12 cellular contexts compared by ENCODE assay signal in genomic region chr9:128887914-128888350, GRCh38. TPM values are rescaled to one million over a fixed set of nuclear protein-coding genes. Genes with fewer than 3 reads are reported as not detected.
A peak's percentile ranks its signal among the peaks of the same experiment; 100 is the strongest.
DNase-seq lines count a peak whose midpoint lies in the region; ATAC-seq and TF ChIP-seq lines count a peak whose summit lies in the region.
"Had no signal": no experiment of that assay in that cellular context is flagged by ENCODE, and none has a peak within 500 bp of the region (broad histone marks: within the 10 kb centered on the region; RNA-seq: fewer than 3 reads in every experiment).

No MANE protein-coding gene starts in this region.

- H3K9me1 ChIP-seq in IMR-90 (ENCODE audit: insufficient read depth, low read length) = peaks cover 43% of the 10 kb centered on the region

- H3K4me1 ChIP-seq in IMR-90 (ENCODE audit: control insufficient read depth, insufficient read depth, low read length) = peaks cover 31% of the 10 kb centered on the region

- H3K4me2 ChIP-seq in IMR-90 (ENCODE audit: low read depth, low read length) = peak overlapping the region; percentile 31; the same call in 1 of the 2 replicates

- peak overlapping the region; percentile 45; the same call in 1 of the 2 replicates for H2AK5ac ChIP-seq in IMR-90 (ENCODE audit: low read depth, low read length)

- H3K4me3 ChIP-seq in IMR-90 (ENCODE audit: insufficient read depth, low read depth, low read length) (no peak overlapping the region), astrocyte of the spinal cord (ENCODE audit: low read depth, low read length) (no peak overlapping the region)

- peak overlapping the region; percentile 38; the same call in 1 of the 2 replicates for H2BK120ac ChIP-seq in IMR-90 (ENCODE audit: low read depth, low read length)

- peaks cover 31 to 87% of the 10 kb centered on the region in 2 experiments for H3K79me1 ChIP-seq in IMR-90 (ENCODE audit: low read depth in 1 of 2, low read length in 2 of 2)

- H4K8ac ChIP-seq in IMR-90 (ENCODE audit: low read depth in 2 of 2, low read length in 2 of 2) = peak overlapping the region; percentile 13 to 39; a peak in 2 of 4 replicates

- DNase-seq in IMR-90 (no peak), astrocyte of the spinal cord (ENCODE audit: low read depth, low spot score) (peak; percentile 83), iPS-NIHi11 (ENCODE audit: low spot score) (peak; percentile 57), substantia nigra (lab: John Stamatoyannopoulos, UW) (no peak), GM03348 (ENCODE audit: low spot score) (no peak)
- DNase-seq: activated CD4-positive, CD25-positive, alpha-beta regulatory T cell; activated naive CD8-positive, alpha-beta T cell treated with anti-CD3 and anti-CD28 coated beads for 36 hours; DMS53; NCI-H187 had no signal

- H2BK20ac ChIP-seq in IMR-90 (ENCODE audit: low read depth, low read length) = peak overlapping the region; percentile 23; the same call in 1 of the 2 replicates

- no peak; the same call in 1 of the 2 replicates for ATAC-seq in IMR-90 (ENCODE audit: low read depth)
- ATAC-seq in GM18519 (IDR thresholded peaks at IDR 0.05; ENCODE audit: low FRiP score, unreplicated experiment) = no peak
- ATAC-seq in HG02763 (IDR thresholded peaks at IDR 0.05; ENCODE audit: unreplicated experiment) = no peak

- H2AFZ ChIP-seq in IMR-90 (replicated peaks; ENCODE audit: low read length, poor library complexity) = peak overlapping the region; percentile 16

- no peak for TF ChIP-seq POLR2A in IMR-90 (IDR thresholded peaks at IDR 0.05; ENCODE audit: low read depth, low read length)

- dilution Hi-C loops in IMR-90 (cut with HindIII; ENCODE audit: low sequenced_read_pairs, unreplicated experiment) = no loop called here

- H3K9me3 ChIP-seq in IMR-90 (ENCODE audit: control insufficient read depth, insufficient read depth, low read length) = no peaks in the 10 kb centered on the region

- peaks cover 45% of the 10 kb centered on the region for H3K36me3 ChIP-seq in IMR-90 (ENCODE audit: control insufficient read depth, insufficient read depth, low read length)

- H4K91ac ChIP-seq in IMR-90 (ENCODE audit: insufficient read depth, low read depth, low read length) = peak overlapping the region; percentile 71

- CTCF ChIA-PET in IMR-90 (lab: Yijun Ruan, JAX) = interaction anchor here (1.0 kb wide), 1 partner anchor 40 kb away, joined by 4 read pairs; no protein-coding TSS in a partner anchor

- in situ Hi-C loops in IMR-90 (cut with MboI; ENCODE audit: low sequenced_read_pairs) (no loop called here), astrocyte of the spinal cord (cut with HindIII; ENCODE audit: low sequenced_read_pairs) (no loop called here)

- H4K5ac ChIP-seq in IMR-90 (ENCODE audit: low read depth, low read length) = no peak overlapping the region

- peak overlapping the region; percentile 38 for H3K27ac ChIP-seq in IMR-90 (ENCODE audit: insufficient read depth, low read length)
- H3K27ac ChIP-seq in substantia nigra (ENCODE audit: low read depth, low read length, poor library complexity, severe bottlenecking) = peak overlapping the region; percentile 47
- H3K27ac ChIP-seq: HL-60 had no signal

- no peaks in the 10 kb centered on the region for H3K27me3 ChIP-seq in IMR-90 (ENCODE audit: control insufficient read depth, insufficient read depth, low read length)

- no peak for TF ChIP-seq CTCF in IMR-90 (conservative IDR thresholded peaks at IDR 0.05; ENCODE audit: low read depth, low read length)
- TF ChIP-seq CTCF in astrocyte of the spinal cord (IDR thresholded peaks at IDR 0.05; ENCODE audit: low read depth, low read length) = no peak

- no CpG with 5 or more reads among the region's 9 CpGs for WGBS in IMR-90 (ENCODE audit: extremely low coverage in 2 of 2, insufficient read length in 1 of 2), 2 experiments

- no peak overlapping the region for H3K56ac ChIP-seq in IMR-90 (ENCODE audit: extremely low read depth, insufficient read depth, low read length)

- 0 out of 3 replicates have a peak overlapping the region, but pooled peaks have one; percentile 24 for H2BK15ac ChIP-seq in IMR-90 (ENCODE audit: low read depth, low read length)

- peak overlapping the region; percentile 91 for H2AK9ac ChIP-seq in IMR-90 (replicated peaks; ENCODE audit: low read depth, low read length, poor library complexity)

- H2BK5ac ChIP-seq in IMR-90 (ENCODE audit: low read depth, low read length, poor library complexity, severe bottlenecking) = peak overlapping the region; percentile 41

- intact Hi-C loops in IMR-90 (cut with micrococcal nuclease) = no loop called here

- H3K9ac ChIP-seq in IMR-90 (ENCODE audit: low read depth, low read length) = peak overlapping the region; percentile 1; the same call in 1 of the 2 replicates

- H3K14ac ChIP-seq in IMR-90 (replicated peaks; ENCODE audit: low read depth, low read length) = peak overlapping the region; percentile 59; the same call in 1 of the 2 replicates

- POLR2A ChIA-PET in IMR-90 (lab: Charles Lee; ENCODE audit: unreplicated experiment) = interaction anchor here (0.6 kb wide), 1 partner anchor 418 kb away, joined by 4 read pairs; no protein-coding TSS in a partner anchor

- BruUV-seq in IMR-90 (replicated peaks; lab: Mats Ljungman, UMichigan) = no TSS peak

- peaks cover 46% of the 10 kb centered on the region for H4K20me1 ChIP-seq in IMR-90 (ENCODE audit: insufficient read depth, low read length)

- H3K18ac ChIP-seq in IMR-90 (ENCODE audit: low read depth, low read length) = 0 out of 2 replicates have a peak overlapping the region, but pooled peaks have one; percentile 12

- peak overlapping the region; percentile 82; the same call in 1 of the 2 replicates for H3K23ac ChIP-seq in IMR-90 (ENCODE audit: low read depth, low read length)

- peak overlapping the region; percentile 26 for H3K4ac ChIP-seq in IMR-90 (ENCODE audit: low read depth, low read length)

- no peak for TF ChIP-seq RAD21 in IMR-90 (IDR thresholded peaks at IDR 0.05; ENCODE audit: low read length)

TF ChIP-seq in IMR-90, 13 proteins besides CTCF, POLR2A, EP300 and RAD21:
- no peak for TF ChIP-seq RCOR1 (IDR thresholded peaks at IDR 0.05; ENCODE audit: insufficient replicate concordance, low read length)
- no peak for TF ChIP-seq CHD1 (IDR thresholded peaks at IDR 0.05; ENCODE audit: low read depth, low read length)
- no peak for TF ChIP-seq CEBPB (IDR thresholded peaks at IDR 0.05; ENCODE audit: low read depth, low read length)
- no peak for TF ChIP-seq MAFK (IDR thresholded peaks at IDR 0.05; ENCODE audit: low read depth, low read length)
- TF ChIP-seq MAZ (IDR thresholded peaks at IDR 0.05; ENCODE audit: borderline replicate concordance, low read depth, low read length) = no peak
- TF ChIP-seq, protein P1, sequence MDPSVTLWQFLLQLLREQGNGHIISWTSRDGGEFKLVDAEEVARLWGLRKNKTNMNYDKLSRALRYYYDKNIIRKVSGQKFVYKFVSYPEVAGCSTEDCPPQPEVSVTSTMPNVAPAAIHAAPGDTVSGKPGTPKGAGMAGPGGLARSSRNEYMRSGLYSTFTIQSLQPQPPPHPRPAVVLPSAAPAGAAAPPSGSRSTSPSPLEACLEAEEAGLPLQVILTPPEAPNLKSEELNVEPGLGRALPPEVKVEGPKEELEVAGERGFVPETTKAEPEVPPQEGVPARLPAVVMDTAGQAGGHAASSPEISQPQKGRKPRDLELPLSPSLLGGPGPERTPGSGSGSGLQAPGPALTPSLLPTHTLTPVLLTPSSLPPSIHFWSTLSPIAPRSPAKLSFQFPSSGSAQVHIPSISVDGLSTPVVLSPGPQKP (IDR thresholded peaks at IDR 0.05; ENCODE audit: borderline replicate concordance, low read depth, low read length) = no peak
- TF ChIP-seq NFE2L2 (IDR thresholded peaks at IDR 0.05; ENCODE audit: low read depth, low read length) = no peak
- no peak for TF ChIP-seq RFX5 (IDR thresholded peaks at IDR 0.05; ENCODE audit: low read depth, low read length)
- TF ChIP-seq MXI1 (IDR thresholded peaks at IDR 0.05; ENCODE audit: borderline replicate concordance, low read depth, low read length) = no peak
- no peak for TF ChIP-seq USF2 (IDR thresholded peaks at IDR 0.05; ENCODE audit: low read depth, low read length)

RNA-seq across cellular contexts. Expression of gene LRRC8A, which starts 6.0 kb away (rescaled TPM):
- total RNA-seq in IMR-90 (2012; rRNA removed) = 42.8 and 45.8 TPM in 2 replicates
- polyA plus RNA-seq in IMR-90 (2012; rRNA removed) = 60.9 and 71.7 TPM in 2 replicates
- polyA plus RNA-seq in IMR-90 (2012; cell fraction: cytosol; rRNA removed) = 41.2 and 75.7 TPM in 2 replicates
- polyA plus RNA-seq in IMR-90 (2012; cell fraction: nucleus; rRNA removed; ENCODE audit: low replicate concordance) = 27.5 and 49.9 TPM in 2 replicates

RNA-seq across cellular contexts. Expression of gene KYAT1, which starts 6.2 kb away (rescaled TPM):
- 5.8 and 6.8 TPM in 2 replicates for total RNA-seq in IMR-90 (2012; rRNA removed)
- polyA plus RNA-seq in IMR-90 (2012; rRNA removed) = 8.8 and 9.5 TPM in 2 replicates
- 6.3 and 7.8 TPM in 2 replicates for polyA plus RNA-seq in IMR-90 (2012; cell fraction: cytosol; rRNA removed)
- polyA plus RNA-seq in IMR-90 (2012; cell fraction: nucleus; rRNA removed; ENCODE audit: low replicate concordance) = 23.1 and 33.9 TPM in 2 replicates

RNA-seq across cellular contexts. Expression of gene PHYHD1, which starts 32.9 kb away (rescaled TPM):
- 2.2 and 3.3 TPM in 2 replicates for total RNA-seq in IMR-90 (2012; rRNA removed)
- 8.4 and 10.0 TPM in 2 replicates for polyA plus RNA-seq in IMR-90 (2012; rRNA removed)
- 4.2 and 8.4 TPM in 2 replicates for polyA plus RNA-seq in IMR-90 (2012; cell fraction: cytosol; rRNA removed)
- 18.1 and 18.9 TPM in 2 replicates for polyA plus RNA-seq in IMR-90 (2012; cell fraction: nucleus; rRNA removed; ENCODE audit: low replicate concordance)

RNA-seq across cellular contexts. Expression of gene SPOUT1, which starts 58.3 kb away (rescaled TPM):
- total RNA-seq in IMR-90 (2012; rRNA removed) = 15.8 and 17.9 TPM in 2 replicates
- 27.8 and 30.2 TPM in 2 replicates for polyA plus RNA-seq in IMR-90 (2012; rRNA removed)
- polyA plus RNA-seq in IMR-90 (2012; cell fraction: cytosol; rRNA removed) = 13.9 and 20.2 TPM in 2 replicates
- 40.1 and 103 TPM in 2 replicates for polyA plus RNA-seq in IMR-90 (2012; cell fraction: nucleus; rRNA removed; ENCODE audit: low replicate concordance)

RNA-seq across cellular contexts. Expression of gene DOLK, which starts 59.5 kb away (rescaled TPM):
- 26.4 and 30.8 TPM in 2 replicates for total RNA-seq in IMR-90 (2012; rRNA removed)
- 23.2 and 25.4 TPM in 2 replicates for polyA plus RNA-seq in IMR-90 (2012; rRNA removed)
- 17.5 and 30.4 TPM in 2 replicates for polyA plus RNA-seq in IMR-90 (2012; cell fraction: cytosol; rRNA removed)
- 9.8 and 10.4 TPM in 2 replicates for polyA plus RNA-seq in IMR-90 (2012; cell fraction: nucleus; rRNA removed; ENCODE audit: low replicate concordance)

Comparison
In these comparisons a context has a peak if more than half of its experiments do, and no peak if none do; other contexts are left out.
1. DNase-seq: peak in astrocyte of the spinal cord (single experiment) and iPS-NIHi11 (single experiment); none in IMR-90 (single experiment), substantia nigra (0 of 49) and GM03348 (single experiment).